In genomic region chr16:82767198-82767597, GRCh38 we compare ENCODE assay signal across 19 cellular contexts.
DNase-seq lines count a peak whose midpoint lies in the region; ATAC-seq and TF ChIP-seq lines count a peak whose summit lies in the region.
"Had no signal": no experiment of that assay in that cellular context is flagged by ENCODE, and none has a peak within 500 bp of the region (broad histone marks: within the 10 kb centered on the region; RNA-seq: fewer than 3 reads in every experiment).

No MANE protein-coding gene starts in this region.

- TF ChIP-seq CTCF in heart left ventricle (IDR thresholded peaks at IDR 0.05): no peak
- TF ChIP-seq CTCF in ascending aorta (IDR thresholded peaks at IDR 0.05): no peak
- TF ChIP-seq CTCF in gastrocnemius medialis (IDR thresholded peaks at IDR 0.05 in 4 of 5, conservative IDR thresholded peaks at IDR 0.05 in 1 of 5): no peak
- TF ChIP-seq CTCF in colonic mucosa (IDR thresholded peaks at IDR 0.05): no peak

- H3K27ac ChIP-seq in heart left ventricle: peak overlapping the region in 7 of 12 donors; percentile 3 to 56 (median 20)
- peak overlapping the region; percentile 40 to 60 for H3K27ac ChIP-seq in ascending aorta
- peak overlapping the region in 3 of 4 donors; percentile 38 to 71 (median 54) for H3K27ac ChIP-seq in gastrocnemius medialis
- H3K27ac ChIP-seq in colonic mucosa: no peak overlapping the region
- H3K27ac ChIP-seq: 22Rv1, BLaER1, C4-2B had no signal

- TF ChIP-seq POLR2A in heart left ventricle (IDR thresholded peaks at IDR 0.05): no peak
- TF ChIP-seq POLR2A in gastrocnemius medialis (IDR thresholded peaks at IDR 0.05): no peak

- H3K4me3 ChIP-seq in heart left ventricle (no peak overlapping the region), ascending aorta (no peak overlapping the region), gastrocnemius medialis (peak overlapping the region in 1 of 4 donors; percentile 3), colonic mucosa (no peak overlapping the region)
- H3K4me3 ChIP-seq: BLaER1, GM12878, HAP-1 had no signal

- in situ Hi-C loops in gastrocnemius medialis (cut with MboI; ENCODE audit: low sequenced_read_pairs in 4 of 4): no loop called here

- H3K9me3 ChIP-seq in heart left ventricle (no peaks in the 10 kb centered on the region), ascending aorta (no peaks in the 10 kb centered on the region), gastrocnemius medialis (no peaks in the 10 kb centered on the region), colonic mucosa (no peaks in the 10 kb centered on the region)
- H3K9me3 ChIP-seq: BLaER1, Caco-2, HAP-1 had no signal

- intact Hi-C loops in heart left ventricle (cut with DNase I): loop anchor here in 1 of 10 donors (10.0 kb wide), 2 partner anchors 298 to 588 kb away; no protein-coding TSS in a partner anchor
- intact Hi-C loops in Right ventricle myocardium superior (cut with DNase I): no loop called here
- intact Hi-C loops in ascending aorta (cut with DNase I): no loop called here
- intact Hi-C loops in gastrocnemius medialis (cut with DNase I; ENCODE audit: low total_unique reads): loop anchor here (2.0 kb wide), 1 partner anchor 14 kb away; no protein-coding TSS in a partner anchor
- intact Hi-C loops in colonic mucosa (cut with DNase I): no loop called here

- no peak for ATAC-seq in heart left ventricle
- ATAC-seq in Right ventricle myocardium superior (ENCODE audit: poor library complexity): no peak
- ATAC-seq in gastrocnemius medialis: peak in 1 of 2 donors; percentile 72
- no peak for ATAC-seq in GM19395 (IDR thresholded peaks at IDR 0.05; ENCODE audit: unreplicated experiment)
- ATAC-seq: CD8-positive, alpha-beta T cell; GM12878 had no signal

- 44 to 59% (median 53%) methylated on average over 3 of the region's 3 CpGs for WGBS in heart left ventricle, 4 donors

- H3K4me1 ChIP-seq in heart left ventricle (peaks cover 0 to 49% (median 26%) of the 10 kb centered on the region in 12 donors), ascending aorta (peaks cover 0 to 19% of the 10 kb centered on the region in 2 donors), gastrocnemius medialis (peaks cover 42 to 49% of the 10 kb centered on the region in 2 donors), colonic mucosa (no peaks in the 10 kb centered on the region)
- H3K4me1 ChIP-seq: Caco-2, HAP-1 had no signal

- DNase-seq in heart left ventricle (no peak), Right ventricle myocardium superior (no peak), ascending aorta (ENCODE audit: low spot score in 2 of 2) (no peak), gastrocnemius medialis (no peak), colonic mucosa (no peak)
- DNase-seq: Caco-2; CD4-positive, CD25-positive, alpha-beta regulatory T cell; CD8-positive, alpha-beta T cell; DMS153; DND-41; GDM1; GOT3; HFFc6 had no signal

- H3K27me3 ChIP-seq in heart left ventricle: no peaks in the 10 kb centered on the region
- H3K27me3 ChIP-seq in ascending aorta: no peaks in the 10 kb centered on the region
- no peaks in the 10 kb centered on the region for H3K27me3 ChIP-seq in gastrocnemius medialis
- H3K27me3 ChIP-seq in colonic mucosa: no peaks in the 10 kb centered on the region
- H3K27me3 ChIP-seq: BLaER1 had no signal

- no peaks in the 10 kb centered on the region for H3K36me3 ChIP-seq in heart left ventricle
- no peaks in the 10 kb centered on the region for H3K36me3 ChIP-seq in ascending aorta
- no peaks in the 10 kb centered on the region for H3K36me3 ChIP-seq in gastrocnemius medialis
- H3K36me3 ChIP-seq in colonic mucosa: no peaks in the 10 kb centered on the region
- H3K36me3 ChIP-seq: BLaER1, HAP-1 had no signal

- no peak overlapping the region for H3K9ac ChIP-seq in colonic mucosa (ENCODE audit: low read depth in 2 of 2, low read length in 2 of 2)
- H3K9ac ChIP-seq: BLaER1 had no signal
